In the genomic region with DNA sequence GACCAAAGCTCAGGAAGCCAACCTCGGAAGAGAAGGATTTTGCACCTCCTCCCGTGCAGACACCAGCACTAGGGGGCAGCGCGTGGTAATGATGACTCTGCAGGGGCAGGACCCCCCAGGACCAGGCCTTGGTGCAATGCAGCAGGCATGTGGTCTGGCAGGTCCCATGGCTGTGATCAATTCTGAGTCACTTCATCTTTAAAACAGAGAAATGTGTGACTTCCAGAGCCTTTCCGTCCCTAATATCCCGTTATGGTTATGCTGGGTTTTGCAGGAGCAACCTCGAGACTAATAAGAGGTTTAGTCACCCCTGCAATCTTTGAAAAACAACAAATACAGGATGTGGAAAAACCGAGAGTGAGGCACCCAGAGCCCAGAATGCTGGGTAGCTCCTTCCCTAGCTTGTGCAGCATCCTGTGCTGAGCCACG, we compare ENCODE assay signal across 14 cellular contexts. TPM values are rescaled to one million over a fixed set of nuclear protein-coding genes. Genes with fewer than 3 reads are reported as not detected.
DNase-seq lines count a peak whose midpoint lies in the region; ATAC-seq and TF ChIP-seq lines count a peak whose summit lies in the region.
"Had no signal": no experiment of that assay in that cellular context is flagged by ENCODE, and none has a peak within 500 bp of the region (broad histone marks: within the 10 kb centered on the region; RNA-seq: fewer than 3 reads in every experiment).

No MANE protein-coding gene starts in this region.

- TF ChIP-seq CTCF in endothelial cell (IDR thresholded peaks at IDR 0.05; ENCODE audit: unreplicated experiment) (peak; percentile 26), tibial nerve (IDR thresholded peaks at IDR 0.05) (no peak)

- peaks cover 7% of the 10 kb centered on the region for H3K27me3 Mint-ChIP-seq in endothelial cell (ENCODE audit: unreplicated experiment)

- no peak overlapping the region for H3K27ac ChIP-seq in tibial nerve

- H3K4me3 Mint-ChIP-seq in endothelial cell (ENCODE audit: unreplicated experiment) = no peak overlapping the region
- H3K4me3 Mint-ChIP-seq: activated CD8-positive, alpha-beta memory T cell treated with anti-CD3 and anti-CD28 coated beads, Interleukin-2, amount 10 ng/mL, durations not matched to agents 7 days and 5 days had no signal

- no peak overlapping the region for H3K27ac Mint-ChIP-seq in endothelial cell (ENCODE audit: unreplicated experiment)
- H3K27ac Mint-ChIP-seq: activated CD8-positive, alpha-beta memory T cell treated with anti-CD3 and anti-CD28 coated beads, Interleukin-2, amount 10 ng/mL, durations not matched to agents 7 days and 5 days had no signal

- ATAC-seq in GM18517 (IDR thresholded peaks at IDR 0.05; ENCODE audit: unreplicated experiment) = no peak
- ATAC-seq: activated CD8-positive, alpha-beta memory T cell treated with anti-CD3 and anti-CD28 coated beads, Interleukin-2, amount 10 ng/mL, durations not matched to agents 7 days and 5 days had no signal

- H3K27me3 ChIP-seq in tibial nerve = no peaks in the 10 kb centered on the region

- H3K36me3 Mint-ChIP-seq in endothelial cell (ENCODE audit: low read depth, unreplicated experiment) = peaks cover 9% of the 10 kb centered on the region

- WGBS in tibial nerve, 2 donors = 70 to 81% methylated on average over 9 of the region's 9 CpGs

- DNase-seq in ELF-1 (ENCODE audit: low read depth, low spot score) (peak; percentile 54), M059J (ENCODE audit: low read depth) (peak; percentile 90), endothelial cell (ENCODE audit: low spot score) (peak; percentile 28), pulmonary artery endothelial cell (ENCODE audit: low read depth, low spot score) (peak; percentile 62), UCSD-AML1 (lab: John Stamatoyannopoulos, UW; ENCODE audit: unreplicated experiment) (no peak), NCI-H774 (lab: John Stamatoyannopoulos, UW) (no peak), tibial nerve (ENCODE audit: low spot score in 2 of 2) (no peak)
- DNase-seq: activated CD8-positive, alpha-beta memory T cell treated with anti-CD3 and anti-CD28 coated beads, Interleukin-2, amount 10 ng/mL, durations not matched to agents 7 days and 5 days; anterior cingulate cortex; DMS79 treated with DMSO at 0.1 percent for 48 hours; NCI-H510A; SW 1271 had no signal

- no peak for TF ChIP-seq POLR2A in tibial nerve (IDR thresholded peaks at IDR 0.05)

- peaks cover 0 to 60% (median 0%) of the 10 kb centered on the region in 3 donors for H3K36me3 ChIP-seq in tibial nerve

- H3K9me3 Mint-ChIP-seq in endothelial cell (ENCODE audit: unreplicated experiment) = no peaks in the 10 kb centered on the region

- H3K4me1 Mint-ChIP-seq in endothelial cell (ENCODE audit: unreplicated experiment) = peaks cover 6% of the 10 kb centered on the region

- TF ChIP-seq EP300 in tibial nerve (IDR thresholded peaks at IDR 0.05) = no peak

- no peaks in the 10 kb centered on the region for H3K9me3 ChIP-seq in tibial nerve

- no peak overlapping the region for H3K4me3 ChIP-seq in tibial nerve

- H3K4me1 ChIP-seq in tibial nerve = no peaks in the 10 kb centered on the region

RNA-seq across cellular contexts. Expression of a gene that starts 30.2 kb away (rescaled TPM):
- not detected in 2 replicates for total RNA-seq in M059J (2014; rRNA removed; shearing (Covaris generic))
- not detected for total RNA-seq in endothelial cell (ENCODE audit: unreplicated experiment)
- total RNA-seq in pulmonary artery endothelial cell = not detected in 2 replicates
- total RNA-seq in tibial nerve = under 1 TPM in 1 of 4 donors, not detected in 3; 0.20 TPM
- total RNA-seq: activated CD8-positive, alpha-beta memory T cell treated with anti-CD3 and anti-CD28 coated beads, Interleukin-2, amount 10 ng/mL, durations not matched to agents 7 days and 5 days; mesenteric fat pad had no signal

Comparison
In these comparisons a context has a peak if more than half of its experiments do, and no peak if none do; other contexts are left out.
1. DNase-seq: peak in ELF-1 (single experiment), M059J (single experiment), endothelial cell (single experiment) and pulmonary artery endothelial cell (single experiment); none in UCSD-AML1 (single experiment), NCI-H774 (single experiment) and tibial nerve (0 of 2).